1 cellular context compared by ENCODE assay signal in genomic region chr17:51046527-51047384, GRCh38.
TF ChIP-seq lines count a peak whose summit lies in the region.

No MANE protein-coding gene starts in this region.

TF ChIP-seq in HepG2, 621 proteins besides CTCF, POLR2A, EP300 and RAD21 (continued from another document):
- TF ChIP-seq ZBTB33 (CRISPR knock-in tag; IDR thresholded peaks at IDR 0.05), result peak; percentile 93
